1 cellular context compared by ENCODE assay signal in genomic region chr20:37285664-37286374, GRCh38.
TF ChIP-seq lines count a peak whose summit lies in the region.

No MANE protein-coding gene starts in this region.

TF ChIP-seq in HepG2, 621 proteins besides CTCF, POLR2A, EP300 and RAD21 (continued from another document and continues in another):
- no peak for TF ChIP-seq ZNF572 (CRISPR knock-in tag; IDR thresholded peaks at IDR 0.05)
- TF ChIP-seq CBX1 (IDR thresholded peaks at IDR 0.05; ENCODE audit: low read depth), result no peak
- no peak for TF ChIP-seq STAG1 (CRISPR knock-in tag; IDR thresholded peaks at IDR 0.05)
- peak; percentile 56; the same call in 1 of the 2 replicates for TF ChIP-seq SKIL (CRISPR knock-in tag; IDR thresholded peaks at IDR 0.05; ENCODE audit: borderline replicate concordance)
- peak; percentile 89 for TF ChIP-seq PAXIP1 (CRISPR knock-in tag; conservative IDR thresholded peaks at IDR 0.05)
- TF ChIP-seq ZNF34 (CRISPR knock-in tag; IDR thresholded peaks at IDR 0.05; ENCODE audit: borderline replicate concordance), result no peak
- TF ChIP-seq HMGXB3 (CRISPR knock-in tag; IDR thresholded peaks at IDR 0.05; ENCODE audit: borderline replicate concordance), result 0 out of 2 replicates have a peak, but pooled peaks have one; percentile 60
- TF ChIP-seq ZNF660 (CRISPR knock-in tag; IDR thresholded peaks at IDR 0.05; ENCODE audit: borderline replicate concordance, low read depth), result no peak
- TF ChIP-seq MXI1 (IDR thresholded peaks at IDR 0.05; ENCODE audit: borderline replicate concordance, low read depth, low read length), result peak; percentile 90
- no peak for TF ChIP-seq ZSCAN30 (CRISPR knock-in tag; IDR thresholded peaks at IDR 0.05)
- peak; percentile 96 for TF ChIP-seq SMAD3 (CRISPR knock-in tag; IDR thresholded peaks at IDR 0.05)
- TF ChIP-seq TAF1 (CRISPR knock-in tag; IDR thresholded peaks at IDR 0.05), result no peak
- TF ChIP-seq ONECUT2 (CRISPR knock-in tag; IDR thresholded peaks at IDR 0.05), result no peak; the same call in 1 of the 2 replicates
- no peak for TF ChIP-seq FOXP1 (IDR thresholded peaks at IDR 0.05)
- TF ChIP-seq FOXP1 (CRISPR knock-in tag; IDR thresholded peaks at IDR 0.05), result peak; percentile 83
- TF ChIP-seq ZFP91 (CRISPR knock-in tag; IDR thresholded peaks at IDR 0.05; ENCODE audit: borderline replicate concordance), result peak; percentile 53; the same call in 1 of the 2 replicates
- TF ChIP-seq ZFP82 (CRISPR knock-in tag; IDR thresholded peaks at IDR 0.05; ENCODE audit: borderline replicate concordance), result no peak
- TF ChIP-seq SIX1 (CRISPR knock-in tag; IDR thresholded peaks at IDR 0.05; ENCODE audit: borderline replicate concordance), result no peak
- TF ChIP-seq ZSCAN20 (CRISPR knock-in tag; IDR thresholded peaks at IDR 0.05; ENCODE audit: borderline replicate concordance), result no peak; the same call in 1 of the 2 replicates
- TF ChIP-seq GPN1 (CRISPR knock-in tag; IDR thresholded peaks at IDR 0.05; ENCODE audit: borderline replicate concordance), result no peak
- peak; percentile 89 for TF ChIP-seq FOSL2 (CRISPR knock-in tag; IDR thresholded peaks at IDR 0.05)
- TF ChIP-seq KAT7 (CRISPR knock-in tag; IDR thresholded peaks at IDR 0.05; ENCODE audit: borderline replicate concordance), result no peak
- no peak for TF ChIP-seq ZNF317 (CRISPR knock-in tag; IDR thresholded peaks at IDR 0.05)
- no peak for TF ChIP-seq ZSCAN22 (CRISPR knock-in tag; IDR thresholded peaks at IDR 0.05)
- TF ChIP-seq SIN3A (IDR thresholded peaks at IDR 0.05; ENCODE audit: borderline replicate concordance, low read depth, low read length), result peak; percentile 94
- TF ChIP-seq ATF7 (IDR thresholded peaks at IDR 0.05), result no peak
- no peak for TF ChIP-seq ATF7 (CRISPR knock-in tag; IDR thresholded peaks at IDR 0.05)
- TF ChIP-seq ZHX1 (CRISPR knock-in tag; IDR thresholded peaks at IDR 0.05; ENCODE audit: low read depth), result no peak
- TF ChIP-seq SATB2 (CRISPR knock-in tag; IDR thresholded peaks at IDR 0.05), result no peak
- TF ChIP-seq RNF2 (conservative IDR thresholded peaks at IDR 0.05; ENCODE audit: low read depth), result peak; percentile 80; the same call in 1 of the 2 replicates
- no peak for TF ChIP-seq BRD4 (CRISPR knock-in tag; IDR thresholded peaks at IDR 0.05)
- no peak for TF ChIP-seq ZSCAN29 (CRISPR knock-in tag; conservative IDR thresholded peaks at IDR 0.05)
- no peak for TF ChIP-seq PAWR (CRISPR knock-in tag; IDR thresholded peaks at IDR 0.05; ENCODE audit: borderline replicate concordance)
- TF ChIP-seq PRPF4 (IDR thresholded peaks at IDR 0.05; ENCODE audit: low read depth, low read length, poor library complexity, severe bottlenecking), result no peak
- 0 out of 2 replicates have a peak, but pooled peaks have one; percentile 34 for TF ChIP-seq ZNF780A (CRISPR knock-in tag; IDR thresholded peaks at IDR 0.05)
- no peak for TF ChIP-seq EEA1 (CRISPR knock-in tag; IDR thresholded peaks at IDR 0.05; ENCODE audit: borderline replicate concordance)
- TF ChIP-seq ZNF503 (CRISPR knock-in tag; IDR thresholded peaks at IDR 0.05), result 0 out of 2 replicates have a peak, but pooled peaks have one; percentile 38
- TF ChIP-seq SNAPC2 (CRISPR knock-in tag; IDR thresholded peaks at IDR 0.05), result peak; percentile 87
- TF ChIP-seq ZNF501 (CRISPR knock-in tag; IDR thresholded peaks at IDR 0.05), result peak; percentile 58; the same call in 1 of the 2 replicates
- no peak for TF ChIP-seq ZNF704 (CRISPR knock-in tag; IDR thresholded peaks at IDR 0.05; ENCODE audit: borderline replicate concordance)
- TF ChIP-seq MAFF (IDR thresholded peaks at IDR 0.05; ENCODE audit: low read depth, low read length), result 0 out of 2 replicates have a peak, but pooled peaks have one; percentile 34
- no peak for TF ChIP-seq ZNF251 (CRISPR knock-in tag; IDR thresholded peaks at IDR 0.05)
- no peak for TF ChIP-seq ZNF530 (CRISPR knock-in tag; IDR thresholded peaks at IDR 0.05; ENCODE audit: low read depth)
- peak; percentile 57 for TF ChIP-seq ZNF263 (CRISPR knock-in tag; IDR thresholded peaks at IDR 0.05)
- peak; percentile 79 for TF ChIP-seq DPF2 (CRISPR knock-in tag; IDR thresholded peaks at IDR 0.05; ENCODE audit: borderline replicate concordance, low read depth)
- TF ChIP-seq KDM3A (CRISPR knock-in tag; IDR thresholded peaks at IDR 0.05; ENCODE audit: low read depth), result peak; percentile 68; the same call in 1 of the 2 replicates
- TF ChIP-seq PCBP1 (IDR thresholded peaks at IDR 0.05; ENCODE audit: borderline replicate concordance, low read depth, low read length), result no peak
- TF ChIP-seq ZSCAN31 (CRISPR knock-in tag; IDR thresholded peaks at IDR 0.05; ENCODE audit: low read depth), result no peak
- TF ChIP-seq NR0B2 (CRISPR knock-in tag; IDR thresholded peaks at IDR 0.05), result no peak
- no peak; the same call in 1 of the 2 replicates for TF ChIP-seq SRY (CRISPR knock-in tag; IDR thresholded peaks at IDR 0.05)
- peak; percentile 86 for TF ChIP-seq ZNF331 (CRISPR knock-in tag; IDR thresholded peaks at IDR 0.05)
- TF ChIP-seq ZNF670 (CRISPR knock-in tag; IDR thresholded peaks at IDR 0.05; ENCODE audit: borderline replicate concordance), result no peak
- no peak for TF ChIP-seq ZNF224 (CRISPR knock-in tag; IDR thresholded peaks at IDR 0.05)
